In the genomic region with DNA sequence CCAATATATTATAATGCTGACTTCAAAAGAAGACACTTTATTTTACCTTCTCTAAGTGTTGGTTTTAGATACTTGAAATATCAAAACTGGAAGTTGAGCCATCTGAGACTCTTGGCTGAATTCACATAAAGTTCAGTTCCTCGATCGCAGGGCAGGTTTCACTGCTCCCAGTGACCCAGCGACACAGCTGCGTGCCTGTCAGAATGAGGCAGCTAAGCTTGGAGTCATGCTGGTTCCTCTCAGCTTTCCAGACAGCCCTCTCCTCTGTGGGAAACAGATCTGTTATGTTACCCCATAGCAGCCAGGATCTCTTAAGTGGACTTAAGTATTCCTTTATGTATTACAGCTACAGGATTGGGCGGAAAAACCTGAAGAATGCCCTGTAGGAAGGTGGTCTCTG, we compare ENCODE assay signal across 12 cellular contexts.
DNase-seq lines count a peak whose midpoint lies in the region; ATAC-seq and TF ChIP-seq lines count a peak whose summit lies in the region.
"Had no signal": no experiment of that assay in that cellular context is flagged by ENCODE, and none has a peak within 500 bp of the region (broad histone marks: within the 10 kb centered on the region; RNA-seq: fewer than 3 reads in every experiment).

No MANE protein-coding gene starts in this region.

- no peak overlapping the region for H2BK120ac ChIP-seq in mesenchymal stem cell (ENCODE audit: low read depth, low read length)

- WGBS in mesenchymal stem cell = 91% methylated on average over 5 of the region's 5 CpGs

- H3K27me3 ChIP-seq in PC-9 (ENCODE audit: insufficient read depth, low read depth) = no peaks in the 10 kb centered on the region
- H3K27me3 ChIP-seq in mesenchymal stem cell (ENCODE audit: control insufficient read depth in 1 of 2, insufficient read depth in 1 of 2, low read length in 2 of 2) = no peaks in the 10 kb centered on the region

- peaks cover 28% of the 10 kb centered on the region for H3F3A ChIP-seq in PC-9 (ENCODE audit: insufficient read depth, low read depth)

- in situ Hi-C loops in GM13976 (cut with MboI; ENCODE audit: low sequenced_read_pairs, unreplicated experiment) = no loop called here

- H2BK15ac ChIP-seq in mesenchymal stem cell (ENCODE audit: low read depth, poor library complexity, severe bottlenecking) = no peak overlapping the region

- H3K27ac ChIP-seq in HEK293 (ENCODE audit: extremely low read depth, low read depth, low read length) (no peak overlapping the region), PC-9 (no peak overlapping the region), mesenchymal stem cell (ENCODE audit: low read length, poor library complexity, severe bottlenecking) (no peak overlapping the region)

- H2BK5ac ChIP-seq in mesenchymal stem cell (ENCODE audit: low read depth, low read length, poor library complexity, severe bottlenecking) = no peak overlapping the region

- no peak overlapping the region for H3K4me3 Mint-ChIP-seq in MCF 10A (ENCODE audit: unreplicated experiment)
- H3K4me3 Mint-ChIP-seq: activated naive CD8-positive, alpha-beta T cell; stimulated activated naive CD8-positive, alpha-beta T cell treated with anti-CD3 and anti-CD28 coated beads, Interleukin-15, Interleukin-2, amounts not matched to agents 100 ng/mL and 50 ng/mL, for 24 hours had no signal

- H3K4ac ChIP-seq in mesenchymal stem cell (ENCODE audit: low read depth in 1 of 2, low read length in 2 of 2) = no peak overlapping the region

- no peak overlapping the region for H3K23ac ChIP-seq in mesenchymal stem cell (ENCODE audit: low read length in 2 of 2)

- no peaks in the 10 kb centered on the region; the same call in 1 of the 2 replicates for H3K79me2 ChIP-seq in PC-9 (ENCODE audit: low read depth)

- H3K27ac Mint-ChIP-seq in MCF 10A (ENCODE audit: low read depth, unreplicated experiment) = no peak overlapping the region
- H3K27ac Mint-ChIP-seq: activated naive CD8-positive, alpha-beta T cell; stimulated activated naive CD8-positive, alpha-beta T cell treated with anti-CD3 and anti-CD28 coated beads, Interleukin-15, Interleukin-2, amounts not matched to agents 100 ng/mL and 50 ng/mL, for 24 hours had no signal

- H3K9me3 ChIP-seq in HEK293 (ENCODE audit: control insufficient read depth, insufficient read depth, low read depth, low read length) (no peaks in the 10 kb centered on the region), PC-9 (ENCODE audit: insufficient read depth, low read depth) (no peaks in the 10 kb centered on the region), mesenchymal stem cell (ENCODE audit: control insufficient read depth, low read length) (no peaks in the 10 kb centered on the region)

- no peak overlapping the region for H3K4me3 ChIP-seq in HEK293 (ENCODE audit: low read depth, low read length)
- H3K4me3 ChIP-seq in PC-9 = no peak overlapping the region
- H3K4me3 ChIP-seq in mesenchymal stem cell (ENCODE audit: insufficient read depth in 1 of 2, low read depth in 1 of 2, low read length in 2 of 2) = no peak overlapping the region

- H3K4me2 ChIP-seq in PC-9 (peak overlapping the region; percentile 30), mesenchymal stem cell (ENCODE audit: low read length, poor library complexity, severe bottlenecking) (no peak overlapping the region)

- H3K9ac ChIP-seq in mesenchymal stem cell (ENCODE audit: low read length) = no peak overlapping the region

- no peak overlapping the region for H2BK12ac ChIP-seq in mesenchymal stem cell (ENCODE audit: low read length in 2 of 2)

- peaks cover 24% of the 10 kb centered on the region for H3K79me1 ChIP-seq in mesenchymal stem cell (replicated peaks; ENCODE audit: low read length, poor library complexity, severe bottlenecking)

- H3K4me1 ChIP-seq in HEK293 (ENCODE audit: control insufficient read depth, insufficient read depth, low read length) (peaks cover 8% of the 10 kb centered on the region; the same call in 1 of the 2 replicates), PC-9 (replicated peaks; ENCODE audit: insufficient read depth) (peaks cover 66% of the 10 kb centered on the region), mesenchymal stem cell (ENCODE audit: control insufficient read depth, insufficient read depth, low read depth, low read length) (peaks cover 2% of the 10 kb centered on the region)

- DNase-seq in GM13976 (ENCODE audit: low spot score) (peak; percentile 35), PC-9 (no peak), mesenchymal stem cell (peak; percentile 31), MCF 10A (ENCODE audit: unreplicated experiment) (no peak), RPMI8226 (no peak)
- no peak for DNase-seq in activated naive CD4-positive, alpha-beta T cell (lab: John Stamatoyannopoulos, UW)
- DNase-seq: COR-L47, T-helper 9 cell had no signal

- no peaks in the 10 kb centered on the region for H3K27me3 Mint-ChIP-seq in MCF 10A (ENCODE audit: insufficient read depth, unreplicated experiment)
- H3K27me3 Mint-ChIP-seq: activated naive CD8-positive, alpha-beta T cell; stimulated activated naive CD8-positive, alpha-beta T cell treated with anti-CD3 and anti-CD28 coated beads, Interleukin-15, Interleukin-2, amounts not matched to agents 100 ng/mL and 50 ng/mL, for 24 hours had no signal

- H2AFZ ChIP-seq in PC-9 (no peak overlapping the region), mesenchymal stem cell (ENCODE audit: low read depth, low read length) (no peak overlapping the region)

- POLR2A ChIA-PET in HEK293 (lab: Yijun Ruan, JAX) = no interaction called here
- POLR2A ChIA-PET in PC-9 (lab: Charles Lee; ENCODE audit: unreplicated experiment) = no interaction called here
- POLR2A ChIA-PET in MCF 10A (lab: Yijun Ruan, JAX) = no interaction called here

- peaks cover 7% of the 10 kb centered on the region for H3K36me3 Mint-ChIP-seq in MCF 10A (ENCODE audit: insufficient read depth, unreplicated experiment)

- no peak overlapping the region for H4K91ac ChIP-seq in mesenchymal stem cell (ENCODE audit: low read length)

- no peak for ATAC-seq in GM19463 (IDR thresholded peaks at IDR 0.05; ENCODE audit: unreplicated experiment)

- BruUV-seq in PC-9 (replicated peaks; lab: Mats Ljungman, UMichigan) (no TSS peak), MCF 10A (replicated peaks; lab: Mats Ljungman, UMichigan) (no TSS peak)

- no peak overlapping the region for H3K14ac ChIP-seq in mesenchymal stem cell (ENCODE audit: low read length in 2 of 2)

- H4K8ac ChIP-seq in mesenchymal stem cell (ENCODE audit: low read length) = no peak overlapping the region

- peaks cover 4% of the 10 kb centered on the region for H3K4me1 Mint-ChIP-seq in MCF 10A (ENCODE audit: insufficient read depth, unreplicated experiment)

- H3K18ac ChIP-seq in mesenchymal stem cell (ENCODE audit: low read depth in 1 of 2, low read length in 2 of 2) = no peak overlapping the region

- intact Hi-C loops in PC-9 (cut with micrococcal nuclease; ENCODE audit: unreplicated experiment) = no loop called here
- intact Hi-C loops in MCF 10A (cut with micrococcal nuclease) = no loop called here

- no peaks in the 10 kb centered on the region for H3K9me3 Mint-ChIP-seq in MCF 10A (ENCODE audit: unreplicated experiment)
- H3K9me3 Mint-ChIP-seq: stimulated activated naive CD8-positive, alpha-beta T cell treated with anti-CD3 and anti-CD28 coated beads, Interleukin-15, Interleukin-2, amounts not matched to agents 100 ng/mL and 50 ng/mL, for 24 hours had no signal

- H4K20me1 ChIP-seq in PC-9 (ENCODE audit: insufficient read depth) = no peaks in the 10 kb centered on the region

- no peaks in the 10 kb centered on the region for H3K9me2 ChIP-seq in PC-9 (ENCODE audit: insufficient read depth)

- TF ChIP-seq CTCF in GM13976 (IDR thresholded peaks at IDR 0.05; ENCODE audit: borderline replicate concordance, control extremely low read depth, extremely low read depth, insufficient read depth, missing control alignments) (no peak), HEK293 (tag by site-specific recombination; IDR thresholded peaks at IDR 0.05) (no peak), PC-9 (conservative IDR thresholded peaks at IDR 0.05) (no peak), MCF 10A (IDR thresholded peaks at IDR 0.05; ENCODE audit: unreplicated experiment) (no peak)

- CTCF ChIA-PET in HEK293 (lab: Yijun Ruan, JAX) = interaction anchor here (0.6 to 2.8 kb wide), 5 partner anchors 9 to 311 kb away, joined by 3 to 8 read pairs (median 5); no protein-coding TSS in a partner anchor
- CTCF ChIA-PET in PC-9 (lab: Charles Lee) = no interaction called here
- CTCF ChIA-PET in MCF 10A (lab: Yijun Ruan, JAX) = interaction anchor here (0.8 kb wide), 1 partner anchor 59 kb away, joined by 4 read pairs; no protein-coding TSS in a partner anchor

- H2AK5ac ChIP-seq in mesenchymal stem cell (ENCODE audit: low read length, severe bottlenecking) = no peak overlapping the region

- H3K36me3 ChIP-seq in HEK293 (ENCODE audit: control insufficient read depth in 2 of 2, insufficient read depth in 1 of 2, low read length in 2 of 2) (peaks cover 0 to 10% of the 10 kb centered on the region in 2 experiments; a peak in 1 of 3 replicates), PC-9 (ENCODE audit: low read depth) (no peaks in the 10 kb centered on the region), mesenchymal stem cell (ENCODE audit: control insufficient read depth in 1 of 2, insufficient read depth in 2 of 2, low read depth in 1 of 2, low read length in 2 of 2) (peaks cover 10 to 21% of the 10 kb centered on the region in 2 experiments)

TF ChIP-seq in HEK293, 187 proteins besides CTCF, POLR2A, EP300 and RAD21:
- TF ChIP-seq ZIC2 (tag by site-specific recombination; IDR thresholded peaks at IDR 0.05) = peak; percentile 75
- TF ChIP-seq MZF1 (tag by site-specific recombination; IDR thresholded peaks at IDR 0.05; ENCODE audit: borderline replicate concordance) = no peak

Comparison
In these comparisons a context has a peak if more than half of its experiments do, and no peak if none do; other contexts are left out.
1. DNase-seq: peak in GM13976 (single experiment) and mesenchymal stem cell (single experiment); none in PC-9 (0 of 2), MCF 10A (single experiment), RPMI8226 (single experiment) and activated naive CD4-positive, alpha-beta T cell (0 of 4).